In the genomic region with DNA sequence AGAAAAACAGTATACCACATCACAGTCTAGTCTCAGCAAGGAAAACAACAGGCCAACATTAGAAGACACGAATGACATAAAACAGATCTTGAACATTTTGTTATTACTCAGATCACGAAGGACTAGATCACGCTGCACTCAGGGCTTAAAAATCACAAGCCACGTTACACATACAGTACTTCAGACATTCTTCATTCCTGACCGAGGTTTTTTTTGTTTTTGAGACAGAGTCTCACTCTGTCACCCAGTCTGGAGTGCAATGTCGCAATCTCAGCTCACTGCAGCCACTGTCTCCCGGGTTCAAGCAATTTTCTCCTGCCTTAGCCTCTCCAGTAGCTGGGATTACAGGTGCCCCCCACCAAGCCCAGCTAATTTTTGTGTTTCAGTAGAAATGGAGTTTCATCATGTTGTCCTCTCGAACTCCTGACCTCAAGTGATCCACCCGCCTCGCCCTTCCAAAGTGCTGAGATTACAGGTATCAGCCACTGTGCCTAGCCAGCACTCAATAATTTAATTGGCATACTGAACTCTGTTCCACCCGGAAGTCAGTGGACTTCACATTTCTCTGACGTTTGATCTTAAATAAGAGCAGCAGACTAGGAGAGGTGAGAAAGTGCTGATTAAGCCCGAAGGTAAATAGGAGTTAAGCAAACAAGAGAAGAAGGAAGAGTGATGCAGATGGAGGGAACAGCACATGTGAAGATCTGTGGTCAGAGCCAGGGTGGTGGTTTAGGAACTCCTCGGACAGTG, we compare ENCODE assay signal across 7 cellular contexts. TPM values are rescaled to one million over a fixed set of nuclear protein-coding genes. Genes with fewer than 3 reads are reported as not detected.
DNase-seq lines count a peak whose midpoint lies in the region; ATAC-seq and TF ChIP-seq lines count a peak whose summit lies in the region.
"Had no signal": no experiment of that assay in that cellular context is flagged by ENCODE, and none has a peak within 500 bp of the region (broad histone marks: within the 10 kb centered on the region; RNA-seq: fewer than 3 reads in every experiment).

No MANE protein-coding gene starts in this region.

- H3K9me3 ChIP-seq in body of pancreas (no peaks in the 10 kb centered on the region), osteoblast (ENCODE audit: low read depth, low read length) (no peaks in the 10 kb centered on the region)

- H3K36me3 ChIP-seq in body of pancreas (replicated peaks in 1 of 2; ENCODE audit: insufficient read depth in 1 of 2, low read depth in 2 of 2) (peaks cover 0 to 3% of the 10 kb centered on the region in 2 donors), osteoblast (ENCODE audit: insufficient read depth, low read length) (peaks cover 15% of the 10 kb centered on the region)

- TF ChIP-seq RAD21 in Ishikawa (IDR thresholded peaks at IDR 0.05; ENCODE audit: low read depth) = no peak

- 56 to 62% methylated on average over 14 of the region's 14 CpGs for WGBS in body of pancreas, 2 donors

- TF ChIP-seq CTCF in body of pancreas (IDR thresholded peaks at IDR 0.05) (no peak), osteoblast (IDR thresholded peaks at IDR 0.05; ENCODE audit: extremely low read depth, low read depth, low read length) (no peak)

- H3K27ac ChIP-seq in body of pancreas (peak overlapping the region in 3 of 4 donors; percentile 45 to 54 (median 49)), osteoblast (ENCODE audit: low read depth, low read length) (peak overlapping the region; percentile 54)

- no peak for TF ChIP-seq POLR2A in body of pancreas (IDR thresholded peaks at IDR 0.05)

- TF ChIP-seq EP300 in Ishikawa (IDR thresholded peaks at IDR 0.05; ENCODE audit: borderline replicate concordance) = no peak

- H3K79me2 ChIP-seq in osteoblast (ENCODE audit: insufficient read depth, low read length) = peaks cover 68% of the 10 kb centered on the region

- H4K20me1 ChIP-seq in osteoblast (ENCODE audit: insufficient read depth, low read length) = no peaks in the 10 kb centered on the region

- intact Hi-C loops in body of pancreas (cut with DNase I) = no loop called here

- H3K4me2 ChIP-seq in osteoblast (ENCODE audit: insufficient read depth, low read length) = no peak overlapping the region

- ATAC-seq in body of pancreas (no peak), GM19035 (IDR thresholded peaks at IDR 0.05; ENCODE audit: unreplicated experiment) (no peak)
- ATAC-seq: PC-3 had no signal

- H3K4me1 ChIP-seq in body of pancreas (peaks cover 36% of the 10 kb centered on the region), osteoblast (ENCODE audit: insufficient read depth, low read length) (peaks cover 42% of the 10 kb centered on the region)

- H3K27me3 ChIP-seq in body of pancreas = no peaks in the 10 kb centered on the region
- H3K27me3 ChIP-seq in osteoblast (ENCODE audit: insufficient read depth, low read length) = no peaks in the 10 kb centered on the region

- H3K4me3 ChIP-seq in body of pancreas (no peak overlapping the region), osteoblast (ENCODE audit: insufficient read depth, low read length) (no peak overlapping the region)

- H2AFZ ChIP-seq in osteoblast (ENCODE audit: low read length) = no peak overlapping the region

- peak in 2 of 4 donors; percentile 14 to 32 for DNase-seq in body of pancreas
- peak; percentile 53 for DNase-seq in osteoblast (ENCODE audit: insufficient read length, low spot score, missing footprints)
- DNase-seq in stimulated activated CD4-positive, alpha-beta T cell treated with anti-CD3 and anti-CD28 coated beads, Interleukin-2, amount 100 ng/mL, for 48 hours = no peak
- no peak for DNase-seq in NCI-H82 treated with DMSO at 0.1 percent for 48 hours (lab: John Stamatoyannopoulos, UW; ENCODE audit: unreplicated experiment)
- DNase-seq: PC-3 had no signal

TF ChIP-seq in Ishikawa, 13 proteins besides CTCF, POLR2A, EP300 and RAD21:
- TF ChIP-seq CEBPB (IDR thresholded peaks at IDR 0.05) (peak; percentile 66), CREB1 (IDR thresholded peaks at IDR 0.05; ENCODE audit: low read depth) (no peak)

RNA-seq across cellular contexts. Expression of gene AIMP2, which starts 3.5 kb away (rescaled TPM):
- total RNA-seq in body of pancreas = 10 to 100 TPM; 10.9 to 15.2 TPM
- total RNA-seq in osteoblast = 60.1 and 61.5 TPM in 2 replicates

RNA-seq across cellular contexts. Expression of gene PMS2, which starts 3.7 kb away (rescaled TPM):
- total RNA-seq in body of pancreas (1 to 10 TPM; 6.2 to 6.6 TPM), osteoblast (22.4 and 23.5 TPM in 2 replicates)

RNA-seq across cellular contexts. Expression of gene ANKRD61, which starts 18.6 kb away (rescaled TPM):
- total RNA-seq in body of pancreas (not detected), osteoblast (not detected in 2 replicates)

RNA-seq across cellular contexts. Expression of gene RSPH10B, which starts 42.0 kb away (rescaled TPM):
- total RNA-seq in body of pancreas = not detected
- total RNA-seq in osteoblast = under 0.01 TPM in 1 of 2 replicates, not detected in the other
- total RNA-seq: PC-3 had no signal

RNA-seq across cellular contexts. Expression of gene EIF2AK1, which starts 46.4 kb away (rescaled TPM):
- total RNA-seq in body of pancreas (100 to 1,000 TPM in 1 of 2 donors, 10 to 100 TPM in 1; 53.2 to 239 TPM), osteoblast (67.2 and 118 TPM in 2 replicates)
